ENCODE assay signal across 11 cellular contexts in genomic region chr12:55797550-55797949, GRCh38. TPM values are rescaled to one million over a fixed set of nuclear protein-coding genes. Genes with fewer than 3 reads are reported as not detected.
"Had no signal": no experiment of that assay in that cellular context is flagged by ENCODE, and none has a peak within 500 bp of the region (broad histone marks: within the 10 kb centered on the region; RNA-seq: fewer than 3 reads in every experiment).

No MANE protein-coding gene starts in this region.

- H3K27me3 Mint-ChIP-seq: activated naive CD8-positive, alpha-beta T cell had no signal

- H3K4me3 Mint-ChIP-seq: activated naive CD8-positive, alpha-beta T cell; immature natural killer cell; natural killer cell; T-helper 2 cell treated with Interferon-gamma antibody and Interleukin-4, amounts not matched to agents 5 μg/mL and 100 μg/mL, for 36 hours had no signal

- H3K4me1 Mint-ChIP-seq: immature natural killer cell had no signal

- DNase-seq: activated CD4-positive, alpha-beta T cell treated with anti-CD3 and anti-CD28 coated beads for 1 hour; activated effector memory CD4-positive, alpha-beta T cell treated with Interleukin-2 at 50 U/mL for 16 hours; activated T-cell treated with anti-CD3 and anti-CD28 coated beads, Interleukin-2, amount 50 U/mL, for 1 hour; effector memory CD4-positive, alpha-beta T cell; left lung; natural killer cell; stimulated activated CD4-positive, alpha-beta T cell treated with anti-CD3 and anti-CD28 coated beads, Interleukin-1b, Interleukin-23, amount 100 ng/mL, for 48 hours had no signal

- H3K27ac Mint-ChIP-seq: activated naive CD8-positive, alpha-beta T cell; natural killer cell; T-helper 2 cell treated with Interferon-gamma antibody and Interleukin-4, amounts not matched to agents 5 μg/mL and 100 μg/mL, for 36 hours had no signal

- ATAC-seq: natural killer cell had no signal

- H3K9me3 Mint-ChIP-seq: immature natural killer cell; natural killer cell; T-helper 2 cell treated with Interferon-gamma antibody and Interleukin-4, amounts not matched to agents 5 μg/mL and 100 μg/mL, for 36 hours had no signal

RNA-seq across cellular contexts. Expression of gene MMP19, which starts 45.2 kb away (rescaled TPM):
- total RNA-seq: frontal cortex had no signal
